Comparison of ENCODE assay signal across 8 cellular contexts in the genomic region with DNA sequence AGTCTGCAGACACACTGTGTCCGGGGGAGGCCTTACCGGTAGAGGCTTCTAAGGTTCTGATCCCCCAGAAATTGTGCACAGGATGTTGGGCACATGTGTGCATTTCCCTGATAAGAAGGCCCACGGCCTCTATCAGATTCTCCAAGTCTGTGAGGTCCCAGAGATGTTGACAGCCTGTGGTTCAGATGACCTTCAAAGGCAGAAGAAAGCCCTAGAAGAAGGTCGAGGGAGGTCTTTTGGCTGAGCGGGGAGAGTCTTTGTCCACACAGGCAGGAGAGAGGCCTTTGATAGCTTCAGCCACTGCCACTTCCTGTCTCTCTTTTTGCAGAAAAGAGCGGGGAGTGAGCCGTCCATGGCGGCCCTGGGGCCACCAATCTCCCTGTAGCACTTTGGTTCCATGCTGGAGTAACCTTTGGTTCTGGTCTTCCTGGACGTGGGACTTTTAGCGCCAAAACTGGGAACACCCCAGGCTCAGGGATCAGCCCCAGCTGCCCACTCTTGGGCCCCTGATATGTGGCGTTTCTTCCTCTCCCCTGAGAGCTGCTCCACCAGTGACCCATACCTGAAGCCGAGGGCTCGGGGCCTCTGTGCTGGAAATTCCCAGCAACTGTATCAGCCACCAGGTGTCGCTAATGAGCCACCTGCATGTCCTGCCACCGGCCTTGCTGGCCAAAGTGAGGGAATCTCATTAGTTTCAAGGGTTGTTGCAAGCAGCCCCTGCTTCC. TPM values are rescaled to one million over a fixed set of nuclear protein-coding genes. Genes with fewer than 3 reads are reported as not detected.
DNase-seq lines count a peak whose midpoint lies in the region; ATAC-seq and TF ChIP-seq lines count a peak whose summit lies in the region.

No MANE protein-coding gene starts in this region.

- peak; percentile 57 for DNase-seq in DMS153 treated with DMSO at 0.1 percent for 48 hours (lab: John Stamatoyannopoulos, UW; ENCODE audit: unreplicated experiment)
- DNase-seq in HL-60 (ENCODE audit: low read depth in 1 of 2, low spot score in 1 of 2): peak; percentile 54 to 68
- DNase-seq in RWPE1 (ENCODE audit: low spot score): peak; percentile 81
- DNase-seq in activated T-helper 1 cell treated with anti-CD3 and anti-CD28 coated beads, Interleukin-12 subunit alpha, Interleukin-12 subunit beta, Interleukin-2, Interleukin-4 antibody, amounts not matched to agents 30 ng/mL and 10 ng/mL and 1 ng/mL, durations not matched to agents 14 hours and 24 hours and 36 hours (ENCODE audit: low spot score): peak; percentile 49
- DNase-seq in fibroblast of the conjunctiva (ENCODE audit: low read depth): peak; percentile 41
- peak; percentile 86 for DNase-seq in neural progenitor cell (ENCODE audit: low spot score)
- DNase-seq in stromal cell of bone marrow (ENCODE audit: low read depth): peak; percentile 25

- CTCF ChIA-PET in RWPE1 (lab: Yijun Ruan, JAX): interaction anchor here (0.6 to 1.2 kb wide), 13 partner anchors 11 to 356 kb away, joined by 3 to 11 read pairs (median 3); a partner anchor contains a TSS

- H3K4me3 Mint-ChIP-seq in activated T-helper 1 cell treated with anti-CD3 and anti-CD28 coated beads, Interleukin-12 subunit alpha, Interleukin-12 subunit beta, Interleukin-2, Interleukin-4 antibody, amounts not matched to agents 30 ng/mL and 10 ng/mL and 1 ng/mL, durations not matched to agents 14 hours and 24 hours and 36 hours: no peak overlapping the region
- H3K4me3 Mint-ChIP-seq in neural progenitor cell: no peak overlapping the region

- no peaks in the 10 kb centered on the region for H3K9me3 Mint-ChIP-seq in activated T-helper 1 cell treated with anti-CD3 and anti-CD28 coated beads, Interleukin-12 subunit alpha, Interleukin-12 subunit beta, Interleukin-2, Interleukin-4 antibody, amounts not matched to agents 30 ng/mL and 10 ng/mL and 1 ng/mL, durations not matched to agents 14 hours and 24 hours and 36 hours
- no peaks in the 10 kb centered on the region for H3K9me3 Mint-ChIP-seq in neural progenitor cell

- no peaks in the 10 kb centered on the region for H3K79me2 ChIP-seq in neural progenitor cell (ENCODE audit: low read depth)

- no peaks in the 10 kb centered on the region for H4K20me1 ChIP-seq in neural progenitor cell (ENCODE audit: low read depth)

- no peaks in the 10 kb centered on the region for H3F3A ChIP-seq in neural progenitor cell (ENCODE audit: low read depth)

- H3K4me3 ChIP-seq in HL-60 (replicated peaks; ENCODE audit: insufficient read depth, low read length): no peak overlapping the region
- H3K4me3 ChIP-seq in neural progenitor cell: no peak overlapping the region

- H3K27ac ChIP-seq in HL-60 (replicated peaks) (no peak overlapping the region), RWPE1 (no peak overlapping the region), neural progenitor cell (no peak overlapping the region)

- ATAC-seq in HG03280 (IDR thresholded peaks at IDR 0.05; ENCODE audit: unreplicated experiment): no peak

- no peaks in the 10 kb centered on the region for H3K36me3 ChIP-seq in neural progenitor cell

- no peak overlapping the region for H3K4me2 ChIP-seq in neural progenitor cell

- H3K9ac ChIP-seq in neural progenitor cell: no peak overlapping the region

- peaks cover 32% of the 10 kb centered on the region for H3K36me3 Mint-ChIP-seq in activated T-helper 1 cell treated with anti-CD3 and anti-CD28 coated beads, Interleukin-12 subunit alpha, Interleukin-12 subunit beta, Interleukin-2, Interleukin-4 antibody, amounts not matched to agents 30 ng/mL and 10 ng/mL and 1 ng/mL, durations not matched to agents 14 hours and 24 hours and 36 hours (ENCODE audit: low read depth)
- H3K36me3 Mint-ChIP-seq in neural progenitor cell: peaks cover 4% of the 10 kb centered on the region

- H3K27me3 ChIP-seq in HL-60 (ENCODE audit: insufficient read depth, poor library complexity, severe bottlenecking) (no peaks in the 10 kb centered on the region), neural progenitor cell (no peaks in the 10 kb centered on the region)

- POLR2A ChIA-PET in RWPE1 (lab: Yijun Ruan, JAX; ENCODE audit: low non-redundant PET): no interaction called here

- H3K4me1 Mint-ChIP-seq in activated T-helper 1 cell treated with anti-CD3 and anti-CD28 coated beads, Interleukin-12 subunit alpha, Interleukin-12 subunit beta, Interleukin-2, Interleukin-4 antibody, amounts not matched to agents 30 ng/mL and 10 ng/mL and 1 ng/mL, durations not matched to agents 14 hours and 24 hours and 36 hours (ENCODE audit: low read depth): peaks cover 30% of the 10 kb centered on the region
- H3K4me1 Mint-ChIP-seq in neural progenitor cell: peaks cover 8% of the 10 kb centered on the region

- H3K9me3 ChIP-seq in neural progenitor cell (ENCODE audit: low read depth): no peaks in the 10 kb centered on the region

- H3K4me1 ChIP-seq in neural progenitor cell: no peaks in the 10 kb centered on the region

- intact Hi-C loops in activated T-helper 1 cell treated with anti-CD3 and anti-CD28 coated beads, Interleukin-12 subunit alpha, Interleukin-12 subunit beta, Interleukin-2, Interleukin-4 antibody, amounts not matched to agents 30 ng/mL and 10 ng/mL and 1 ng/mL, durations not matched to agents 14 hours and 24 hours and 36 hours (cut with micrococcal nuclease): loop anchor here (1.0 to 5.0 kb wide), 3 partner anchors 48 to 153 kb away; no protein-coding TSS in a partner anchor

- H3K27ac Mint-ChIP-seq in activated T-helper 1 cell treated with anti-CD3 and anti-CD28 coated beads, Interleukin-12 subunit alpha, Interleukin-12 subunit beta, Interleukin-2, Interleukin-4 antibody, amounts not matched to agents 30 ng/mL and 10 ng/mL and 1 ng/mL, durations not matched to agents 14 hours and 24 hours and 36 hours: peak overlapping the region; percentile 52
- H3K27ac Mint-ChIP-seq in neural progenitor cell: no peak overlapping the region

- TF ChIP-seq CTCF in HL-60 (IDR thresholded peaks at IDR 0.05; ENCODE audit: insufficient read depth, low read length) (peak; percentile 94), RWPE1 (conservative IDR thresholded peaks at IDR 0.05; ENCODE audit: low read depth) (peak; percentile 92), neural progenitor cell (IDR thresholded peaks at IDR 0.05) (peak; percentile 92)

- no peak overlapping the region for H2AFZ ChIP-seq in neural progenitor cell (replicated peaks)

- no peaks in the 10 kb centered on the region for H3K27me3 Mint-ChIP-seq in activated T-helper 1 cell treated with anti-CD3 and anti-CD28 coated beads, Interleukin-12 subunit alpha, Interleukin-12 subunit beta, Interleukin-2, Interleukin-4 antibody, amounts not matched to agents 30 ng/mL and 10 ng/mL and 1 ng/mL, durations not matched to agents 14 hours and 24 hours and 36 hours (ENCODE audit: insufficient read depth)
- H3K27me3 Mint-ChIP-seq in neural progenitor cell (ENCODE audit: insufficient read depth, low read depth): peaks cover 2% of the 10 kb centered on the region

RNA-seq across cellular contexts. Expression of a gene that starts 28.1 kb away (rescaled TPM):
- 38.4 and 39.7 TPM in 2 replicates for total RNA-seq in activated T-helper 1 cell treated with anti-CD3 and anti-CD28 coated beads, Interleukin-12 subunit alpha, Interleukin-12 subunit beta, Interleukin-2, Interleukin-4 antibody, amounts not matched to agents 30 ng/mL and 10 ng/mL and 1 ng/mL, durations not matched to agents 14 hours and 24 hours and 36 hours
- 0.37 and 0.54 TPM in 2 replicates for total RNA-seq in neural progenitor cell (ENCODE audit: low replicate concordance)

Comparison
In these comparisons a context has a peak if more than half of its experiments do, and no peak if none do; other contexts are left out.
1. DNase-seq: peak in every context shown above with its lines; median percentile 86 in neural progenitor cell; 81 in RWPE1; 61 in HL-60; 57 in DMS153 treated with DMSO at 0.1 percent for 48 hours; 49 in activated T-helper 1 cell treated with anti-CD3 and anti-CD28 coated beads, Interleukin-12 subunit alpha, Interleukin-12 subunit beta, Interleukin-2, Interleukin-4 antibody, amounts not matched to agents 30 ng/mL and 10 ng/mL and 1 ng/mL, durations not matched to agents 14 hours and 24 hours and 36 hours; 41 in fibroblast of the conjunctiva; 25 in stromal cell of bone marrow.
2. RNA of a gene that starts 28.1 kb away (total RNA-seq): 38.4 to 39.7 TPM in activated T-helper 1 cell treated with anti-CD3 and anti-CD28 coated beads, Interleukin-12 subunit alpha, Interleukin-12 subunit beta, Interleukin-2, Interleukin-4 antibody, amounts not matched to agents 30 ng/mL and 10 ng/mL and 1 ng/mL, durations not matched to agents 14 hours and 24 hours and 36 hours; 0.37 to 0.54 TPM in neural progenitor cell; every median in the first group is over 10 times any median in the second.
3. Peak in every context shown above with its lines, with median percentiles within 50 percentile points of each other: CTCF ChIP-seq.